ENCODE assay signal across 8 cellular contexts in the genomic region with DNA sequence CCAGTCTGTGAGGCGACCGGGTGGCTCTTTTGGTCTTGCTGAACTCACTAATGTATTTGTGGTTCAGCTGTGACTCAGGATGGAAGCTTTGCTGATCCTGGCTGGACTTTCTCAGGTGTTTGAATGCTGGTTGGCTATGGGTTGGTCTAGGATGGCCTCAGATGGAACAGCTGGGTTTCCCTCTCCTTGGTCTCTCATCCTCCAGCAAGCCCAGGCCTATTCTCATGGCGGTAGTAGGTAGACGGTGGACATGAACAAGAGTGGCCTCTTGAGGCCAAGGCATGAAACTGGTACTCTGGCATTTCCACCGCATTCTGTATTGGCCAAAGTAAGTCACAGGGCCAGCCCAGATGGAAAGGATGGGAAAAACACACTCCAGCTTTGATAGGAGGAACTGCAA. TPM values are rescaled to one million over a fixed set of nuclear protein-coding genes. Genes with fewer than 3 reads are reported as not detected.
DNase-seq lines count a peak whose midpoint lies in the region; ATAC-seq, FAIRE-seq and TF ChIP-seq lines count a peak whose summit lies in the region.

No MANE protein-coding gene starts in this region.

- H3K9me3 ChIP-seq in A549 (0 out of 3 replicates have a peak, but pooled peaks cover 6% of the 10 kb centered on the region), RWPE2 (ENCODE audit: severe bottlenecking) (no peaks in the 10 kb centered on the region), fibroblast of lung (ENCODE audit: control insufficient read depth, insufficient read depth, low read depth, low read length) (no peaks in the 10 kb centered on the region), vagina (no peaks in the 10 kb centered on the region)

- H3K27me3 Mint-ChIP-seq in GM23338 (ENCODE audit: insufficient read depth, low read depth, poor library complexity) = no peaks in the 10 kb centered on the region

- 0 out of 2 replicates have a peak, but pooled peaks cover 4% of the 10 kb centered on the region for H3K9me2 ChIP-seq in GM23338 (ENCODE audit: insufficient read depth)

- H3K79me2 ChIP-seq in GM23338 (replicated peaks; ENCODE audit: insufficient read depth) = no peaks in the 10 kb centered on the region
- H3K79me2 ChIP-seq in fibroblast of lung (ENCODE audit: control insufficient read depth, insufficient read depth, low read length) = no peaks in the 10 kb centered on the region

- H3K4me3 ChIP-seq in A549 (no peak overlapping the region), GM23338 (no peak overlapping the region), RWPE2 (ENCODE audit: severe bottlenecking) (no peak overlapping the region), fibroblast of lung (replicated peaks in 1 of 4; ENCODE audit: control extremely low read depth in 1 of 4, insufficient read depth in 1 of 4, low read depth in 3 of 4, low read length in 4 of 4) (no peak overlapping the region), vagina (no peak overlapping the region)

- intact Hi-C loops in vagina (cut with DNase I) = no loop called here

- H3K36me3 Mint-ChIP-seq in GM23338 (ENCODE audit: low read depth) = no peaks in the 10 kb centered on the region
- H3K36me3 Mint-ChIP-seq in stimulated activated effector memory CD8-positive, alpha-beta T cell treated with anti-CD3 and anti-CD28 coated beads, Interleukin-12 subunit alpha, Interleukin-12 subunit beta, amount 100 ng/mL, for 72 hours = peaks cover 47% of the 10 kb centered on the region

- WGBS in A549 (ENCODE audit: missing lambda C conversion rate) = 58% methylated on average over 5 of the region's 5 CpGs

- 0 out of 6 replicates have a peak overlapping the region, but pooled peaks of 1 of the 2 experiments have one; percentile 47 for H3K27ac ChIP-seq in A549
- no peak overlapping the region for H3K27ac ChIP-seq in GM23338 (ENCODE audit: low read depth)
- no peak overlapping the region for H3K27ac ChIP-seq in RWPE2 (ENCODE audit: poor library complexity, severe bottlenecking)
- H3K27ac ChIP-seq in fibroblast of lung (ENCODE audit: insufficient read depth, low read length) = no peak overlapping the region
- H3K27ac ChIP-seq in vagina = no peak overlapping the region

- no peaks in the 10 kb centered on the region for H3K27me3 ChIP-seq in GM23338 (ENCODE audit: insufficient read depth)
- H3K27me3 ChIP-seq in RWPE2 (ENCODE audit: insufficient read depth, poor library complexity, severe bottlenecking) = no peaks in the 10 kb centered on the region
- no peaks in the 10 kb centered on the region for H3K27me3 ChIP-seq in fibroblast of lung (ENCODE audit: control insufficient read depth, insufficient read depth, low read length)
- no peaks in the 10 kb centered on the region for H3K27me3 ChIP-seq in vagina

- CTCF ChIA-PET in A549 (lab: Yijun Ruan, JAX) = interaction anchor here (0.6 to 3.5 kb wide), 22 partner anchors 10 to 222 kb away, joined by 3 to 30 read pairs (median 4); partner anchors contain the start of gene POLR3B

- POLR2A ChIA-PET in A549 (lab: Yijun Ruan, JAX) = interaction anchor here (1.2 to 2.3 kb wide), 2 partner anchors 12 to 119 kb away, joined by 3 to 14 read pairs; partner anchors contain the start of gene POLR3B

- H3F3A ChIP-seq in GM23338 (replicated peaks; ENCODE audit: low read depth) = no peaks in the 10 kb centered on the region

- H2AFZ ChIP-seq in GM23338 (no peak overlapping the region), fibroblast of lung (ENCODE audit: low read length) (no peak overlapping the region)

- H3K4me3 Mint-ChIP-seq in GM23338 = no peak overlapping the region
- H3K4me3 Mint-ChIP-seq in stimulated activated effector memory CD8-positive, alpha-beta T cell treated with anti-CD3 and anti-CD28 coated beads, Interleukin-12 subunit alpha, Interleukin-12 subunit beta, amount 100 ng/mL, for 72 hours = no peak overlapping the region

- TF ChIP-seq RAD21 in A549 (conservative IDR thresholded peaks at IDR 0.05 in 1 of 2, IDR thresholded peaks at IDR 0.05 in 1 of 2) = peak; percentile 59 to 80

- H3K9ac ChIP-seq in fibroblast of lung (ENCODE audit: insufficient read depth, low read length) = no peak overlapping the region

- no peak for TF ChIP-seq POLR2A in A549 (IDR thresholded peaks at IDR 0.05; ENCODE audit: low read length)
- TF ChIP-seq POLR2A in vagina (IDR thresholded peaks at IDR 0.05) = no peak

- H3K4me1 ChIP-seq in A549 (peaks cover 13% of the 10 kb centered on the region), GM23338 (ENCODE audit: insufficient read depth) (no peaks in the 10 kb centered on the region), RWPE2 (ENCODE audit: insufficient read depth, poor library complexity, severe bottlenecking) (no peaks in the 10 kb centered on the region), fibroblast of lung (ENCODE audit: control insufficient read depth, extremely low read depth, insufficient read depth, low read length) (peaks cover 6% of the 10 kb centered on the region), vagina (peaks cover 38% of the 10 kb centered on the region)

- no peak for TF ChIP-seq EP300 in A549 (IDR thresholded peaks at IDR 0.05)

- peak; percentile 49 for TF ChIP-seq CTCF in A549 (IDR thresholded peaks at IDR 0.05)
- peak; percentile 66 to 84 for TF ChIP-seq CTCF in GM23338 (conservative IDR thresholded peaks at IDR 0.05; ENCODE audit: low read depth in 2 of 2)
- peak; percentile 62 for TF ChIP-seq CTCF in RWPE2 (IDR thresholded peaks at IDR 0.05; ENCODE audit: poor library complexity, severe bottlenecking)
- peak; percentile 20 to 53 for TF ChIP-seq CTCF in fibroblast of lung (conservative IDR thresholded peaks at IDR 0.05 in 1 of 2, IDR thresholded peaks at IDR 0.05 in 1 of 2; ENCODE audit: low read depth in 1 of 2, low read length in 2 of 2)
- no peak for TF ChIP-seq CTCF in vagina (IDR thresholded peaks at IDR 0.05)

- H3K36me3 ChIP-seq in GM23338 (ENCODE audit: insufficient read depth) (no peaks in the 10 kb centered on the region), RWPE2 (ENCODE audit: low read depth) (no peaks in the 10 kb centered on the region), fibroblast of lung (ENCODE audit: control insufficient read depth, insufficient read depth, low read length) (no peaks in the 10 kb centered on the region), vagina (peaks cover 0 to 10% of the 10 kb centered on the region in 2 donors)

- no peaks in the 10 kb centered on the region for H3K4me1 Mint-ChIP-seq in GM23338
- H3K4me1 Mint-ChIP-seq in stimulated activated effector memory CD8-positive, alpha-beta T cell treated with anti-CD3 and anti-CD28 coated beads, Interleukin-12 subunit alpha, Interleukin-12 subunit beta, amount 100 ng/mL, for 72 hours = no peaks in the 10 kb centered on the region

- no peaks in the 10 kb centered on the region for H3K9me3 Mint-ChIP-seq in GM23338
- H3K9me3 Mint-ChIP-seq in stimulated activated effector memory CD8-positive, alpha-beta T cell treated with anti-CD3 and anti-CD28 coated beads, Interleukin-12 subunit alpha, Interleukin-12 subunit beta, amount 100 ng/mL, for 72 hours = no peaks in the 10 kb centered on the region

- H4K20me1 ChIP-seq in GM23338 (replicated peaks; ENCODE audit: insufficient read depth) (no peaks in the 10 kb centered on the region), fibroblast of lung (ENCODE audit: control insufficient read depth, extremely low read depth, insufficient read depth, low read length) (no peaks in the 10 kb centered on the region)

- FAIRE-seq in A549 (lab: Jason Lieb, UNC) = no peak

- ATAC-seq in A549 (peak; percentile 88 to 97), GM23338 (peak; percentile 99), RWPE2 (ENCODE audit: low read depth) (peak; percentile 85)
- ATAC-seq in stimulated activated effector memory CD8-positive, alpha-beta T cell treated with anti-CD3 and anti-CD28 coated beads, Interleukin-12 subunit alpha, Interleukin-12 subunit beta, amount 100 ng/mL, for 72 hours = no peak

- H3K4me2 ChIP-seq in A549 (no peak overlapping the region), GM23338 (no peak overlapping the region), fibroblast of lung (ENCODE audit: extremely low read depth, insufficient read depth, low read length) (no peak overlapping the region)

- peak; percentile 29 to 87 for DNase-seq in A549 (ENCODE audit: low read depth in 1 of 2, low spot score in 1 of 2)
- peak; percentile 72 for DNase-seq in GM23338 (ENCODE audit: low spot score)
- no peak for DNase-seq in RWPE2 (ENCODE audit: low spot score)
- peak; percentile 64 to 73 for DNase-seq in fibroblast of lung (ENCODE audit: low read depth in 2 of 2)
- peak in 29 of 56 donors; percentile 0 to 40 (median 17) for DNase-seq in nucleus accumbens (lab: John Stamatoyannopoulos, UW)
- DNase-seq in stimulated activated effector memory CD8-positive, alpha-beta T cell treated with anti-CD3 and anti-CD28 coated beads, Interleukin-12 subunit alpha, Interleukin-12 subunit beta, amount 100 ng/mL, for 72 hours (ENCODE audit: low spot score in 2 of 2) = no peak
- DNase-seq in stimulated activated CD4-positive, alpha-beta T cell treated with anti-CD3 and anti-CD28 coated beads, Interleukin-4, amount 100 ng/mL, for 4 hours = no peak
- no peak for DNase-seq in vagina (ENCODE audit: extremely low spot score in 2 of 2)

- H3K27ac Mint-ChIP-seq in GM23338 = no peak overlapping the region
- H3K27ac Mint-ChIP-seq in stimulated activated effector memory CD8-positive, alpha-beta T cell treated with anti-CD3 and anti-CD28 coated beads, Interleukin-12 subunit alpha, Interleukin-12 subunit beta, amount 100 ng/mL, for 72 hours = no peak overlapping the region

RNA-seq across cellular contexts. Expression of gene POLR3B, which starts 11.8 kb away (rescaled TPM):
- polyA plus RNA-seq in A549 (2011; rRNA removed) = 9.5 and 10.7 TPM in 2 replicates
- 2.9 and 3.1 TPM in 2 replicates for polyA plus RNA-seq in A549 (2012; cell fraction: cytosol; rRNA removed)
- polyA plus RNA-seq in A549 (2012; cell fraction: nucleus; rRNA removed) = 3.1 and 4.0 TPM in 2 replicates
- 5.4 to 6.1 TPM (median 5.7 TPM) in 3 replicates for polyA plus RNA-seq in A549 (2017; fragmentation: RNase III; extraction: RNeasy Plus Mini Kit Qiagen cat#74134 plus additional on column Dnase treatment)
- polyA minus RNA-seq in A549 (2011; rRNA and poly(A)+ RNA removed) = 12.3 and 12.5 TPM in 2 replicates
- total RNA-seq in GM23338 (2014; rRNA removed; shearing (Covaris generic)) = 11.7 and 14.6 TPM in 2 replicates
- 3.9 and 4.0 TPM in 2 replicates for polyA plus RNA-seq in GM23338 (2016; fragmentation: Nextera tagmentation; extraction: Ambion mirVana)
- 9.0 and 9.9 TPM in 2 replicates for total RNA-seq in fibroblast of lung
- polyA plus RNA-seq in fibroblast of lung = 13.6 and 14.1 TPM in 2 replicates
- polyA plus RNA-seq in fibroblast of lung (2012) = 10.4 TPM in 2 replicates
- polyA minus RNA-seq in fibroblast of lung (ENCODE audit: low replicate concordance) = 2.9 and 7.8 TPM in 2 replicates
- total RNA-seq in vagina = 10.1 TPM

RNA-seq across cellular contexts. Expression of gene TCP11L2, which starts 43.2 kb away (rescaled TPM):
- polyA plus RNA-seq in A549 (2011; rRNA removed) (16.6 and 19.7 TPM in 2 replicates), A549 (2017; fragmentation: RNase III; extraction: RNeasy Plus Mini Kit Qiagen cat#74134 plus additional on column Dnase treatment) (1.8 to 4.9 TPM (median 4.1 TPM) in 3 replicates), GM23338 (2016; fragmentation: Nextera tagmentation; extraction: Ambion mirVana) (1.4 and 2.4 TPM in 2 replicates), fibroblast of lung (9.9 and 23.6 TPM in 2 replicates)
- 1.1 and 1.5 TPM in 2 replicates for polyA plus RNA-seq in A549 (2012; cell fraction: cytosol; rRNA removed)
- polyA plus RNA-seq in A549 (2012; cell fraction: nucleus; rRNA removed) = 1.7 and 2.4 TPM in 2 replicates
- polyA minus RNA-seq in A549 (2011; rRNA and poly(A)+ RNA removed) = 36.1 and 48.5 TPM in 2 replicates
- total RNA-seq in GM23338 (2014; rRNA removed; shearing (Covaris generic)) = 4.4 and 5.2 TPM in 2 replicates
- total RNA-seq in fibroblast of lung (48.0 and 82.6 TPM in 2 replicates), vagina (47.1 TPM)
- polyA plus RNA-seq in fibroblast of lung (2012) = 3.9 and 9.2 TPM in 2 replicates
- 28.0 and 28.8 TPM in 2 replicates for polyA minus RNA-seq in fibroblast of lung (ENCODE audit: low replicate concordance)

Comparison
In these comparisons a context has a peak if more than half of its experiments do, and no peak if none do; other contexts are left out.
1. DNase-seq: peak in A549 (2 of 2), GM23338 (single experiment), fibroblast of lung (2 of 2) and nucleus accumbens (29 of 56); none in RWPE2 (single experiment), stimulated activated effector memory CD8-positive, alpha-beta T cell treated with anti-CD3 and anti-CD28 coated beads, Interleukin-12 subunit alpha, Interleukin-12 subunit beta, amount 100 ng/mL, for 72 hours (0 of 2), stimulated activated CD4-positive, alpha-beta T cell treated with anti-CD3 and anti-CD28 coated beads, Interleukin-4, amount 100 ng/mL, for 4 hours (0 of 2) and vagina (0 of 2).
2. CTCF ChIP-seq: peak in A549 (single experiment), GM23338 (2 of 2), RWPE2 (single experiment) and fibroblast of lung (2 of 2); none in vagina (0 of 3).